In the genomic region with DNA sequence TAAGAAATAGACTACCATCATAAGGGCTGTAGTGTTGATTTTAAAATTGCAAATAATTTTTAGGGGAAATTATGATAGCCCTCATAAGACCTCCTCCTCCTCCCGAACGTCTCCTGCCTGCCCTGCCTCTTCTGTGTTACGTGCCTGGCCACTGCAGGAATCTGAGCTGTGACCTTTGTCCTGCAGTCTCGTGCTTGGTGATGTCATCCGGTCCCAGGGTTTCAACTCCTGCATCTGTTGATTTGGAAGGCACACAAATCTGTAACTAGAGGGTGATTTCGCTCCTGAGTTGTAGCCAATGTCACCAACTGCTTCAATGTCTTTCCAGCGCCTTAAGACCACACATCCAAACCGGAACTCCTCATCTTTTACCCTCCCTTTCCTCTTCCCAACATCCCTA, we compare ENCODE assay signal across 1 cellular context.
TF ChIP-seq lines count a peak whose summit lies in the region.

No MANE protein-coding gene starts in this region.

TF ChIP-seq in GM23338, 12 proteins besides CTCF, POLR2A, EP300 and RAD21:
- no peak for TF ChIP-seq ZNF462 (CRISPR knock-in tag; IDR thresholded peaks at IDR 0.05)
- TF ChIP-seq, protein P1, sequence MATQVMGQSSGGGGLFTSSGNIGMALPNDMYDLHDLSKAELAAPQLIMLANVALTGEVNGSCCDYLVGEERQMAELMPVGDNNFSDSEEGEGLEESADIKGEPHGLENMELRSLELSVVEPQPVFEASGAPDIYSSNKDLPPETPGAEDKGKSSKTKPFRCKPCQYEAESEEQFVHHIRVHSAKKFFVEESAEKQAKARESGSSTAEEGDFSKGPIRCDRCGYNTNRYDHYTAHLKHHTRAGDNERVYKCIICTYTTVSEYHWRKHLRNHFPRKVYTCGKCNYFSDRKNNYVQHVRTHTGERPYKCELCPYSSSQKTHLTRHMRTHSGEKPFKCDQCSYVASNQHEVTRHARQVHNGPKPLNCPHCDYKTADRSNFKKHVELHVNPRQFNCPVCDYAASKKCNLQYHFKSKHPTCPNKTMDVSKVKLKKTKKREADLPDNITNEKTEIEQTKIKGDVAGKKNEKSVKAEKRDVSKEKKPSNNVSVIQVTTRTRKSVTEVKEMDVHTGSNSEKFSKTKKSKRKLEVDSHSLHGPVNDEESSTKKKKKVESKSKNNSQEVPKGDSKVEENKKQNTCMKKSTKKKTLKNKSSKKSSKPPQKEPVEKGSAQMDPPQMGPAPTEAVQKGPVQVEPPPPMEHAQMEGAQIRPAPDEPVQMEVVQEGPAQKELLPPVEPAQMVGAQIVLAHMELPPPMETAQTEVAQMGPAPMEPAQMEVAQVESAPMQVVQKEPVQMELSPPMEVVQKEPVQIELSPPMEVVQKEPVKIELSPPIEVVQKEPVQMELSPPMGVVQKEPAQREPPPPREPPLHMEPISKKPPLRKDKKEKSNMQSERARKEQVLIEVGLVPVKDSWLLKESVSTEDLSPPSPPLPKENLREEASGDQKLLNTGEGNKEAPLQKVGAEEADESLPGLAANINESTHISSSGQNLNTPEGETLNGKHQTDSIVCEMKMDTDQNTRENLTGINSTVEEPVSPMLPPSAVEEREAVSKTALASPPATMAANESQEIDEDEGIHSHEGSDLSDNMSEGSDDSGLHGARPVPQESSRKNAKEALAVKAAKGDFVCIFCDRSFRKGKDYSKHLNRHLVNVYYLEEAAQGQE (IDR thresholded peaks at IDR 0.05; ENCODE audit: unreplicated experiment), result no peak
- no peak for TF ChIP-seq CREB1 (CRISPR knock-in tag; IDR thresholded peaks at IDR 0.05; ENCODE audit: low read depth)
- TF ChIP-seq NANOG (IDR thresholded peaks at IDR 0.05; ENCODE audit: borderline replicate concordance), result no peak
- no peak for TF ChIP-seq ZNF114 (CRISPR knock-in tag; IDR thresholded peaks at IDR 0.05)
- TF ChIP-seq EZH2phosphoT487 (IDR thresholded peaks at IDR 0.05; ENCODE audit: unreplicated experiment), result no peak
- TF ChIP-seq, protein P2, sequence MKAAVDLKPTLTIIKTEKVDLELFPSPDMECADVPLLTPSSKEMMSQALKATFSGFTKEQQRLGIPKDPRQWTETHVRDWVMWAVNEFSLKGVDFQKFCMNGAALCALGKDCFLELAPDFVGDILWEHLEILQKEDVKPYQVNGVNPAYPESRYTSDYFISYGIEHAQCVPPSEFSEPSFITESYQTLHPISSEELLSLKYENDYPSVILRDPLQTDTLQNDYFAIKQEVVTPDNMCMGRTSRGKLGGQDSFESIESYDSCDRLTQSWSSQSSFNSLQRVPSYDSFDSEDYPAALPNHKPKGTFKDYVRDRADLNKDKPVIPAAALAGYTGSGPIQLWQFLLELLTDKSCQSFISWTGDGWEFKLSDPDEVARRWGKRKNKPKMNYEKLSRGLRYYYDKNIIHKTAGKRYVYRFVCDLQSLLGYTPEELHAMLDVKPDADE (IDR thresholded peaks at IDR 0.05), result no peak
- TF ChIP-seq POLR2AphosphoS5 (IDR thresholded peaks at IDR 0.05; ENCODE audit: low read depth), result no peak
- no peak for TF ChIP-seq JUNB (IDR thresholded peaks at IDR 0.05; ENCODE audit: unreplicated experiment)
- TF ChIP-seq EZH2 (IDR thresholded peaks at IDR 0.05; ENCODE audit: low read depth, unreplicated experiment), result no peak
- no peak for TF ChIP-seq STAT1 (IDR thresholded peaks at IDR 0.05; ENCODE audit: unreplicated experiment)
- TF ChIP-seq ZNF331 (CRISPR knock-in tag; IDR thresholded peaks at IDR 0.05; ENCODE audit: low read depth), result no peak
TF ChIP-seq in GM23338: peak in this region for 0.
